In the genomic region with DNA sequence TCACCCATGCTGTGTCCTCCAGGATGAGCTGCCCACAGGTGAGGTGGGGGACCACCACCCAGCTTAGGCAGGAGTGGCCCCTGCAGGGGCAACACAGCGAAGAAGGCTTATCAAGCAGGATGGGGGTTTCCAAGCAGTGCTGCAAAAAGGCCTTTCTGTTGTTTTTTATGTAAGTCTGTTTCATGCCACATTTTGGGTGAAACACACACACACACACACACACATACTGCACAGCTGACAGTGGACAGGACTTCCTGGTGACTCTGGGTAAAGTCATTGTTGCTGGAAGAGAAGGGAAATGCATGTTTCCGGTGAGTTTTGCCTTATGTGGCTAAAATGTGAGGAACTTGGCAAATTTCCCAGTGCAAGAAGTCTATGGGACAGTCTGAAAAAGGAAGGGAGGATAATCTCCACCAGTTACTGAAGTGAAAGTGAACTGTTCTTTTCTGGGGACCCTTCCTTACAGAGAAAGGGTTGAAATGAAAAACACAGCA, we compare ENCODE assay signal across 9 cellular contexts.
A peak's percentile ranks its signal among the peaks of the same experiment; 100 is the strongest.
DNase-seq lines count a peak whose midpoint lies in the region; ATAC-seq, FAIRE-seq and TF ChIP-seq lines count a peak whose summit lies in the region.
"Had no signal": no experiment of that assay in that cellular context is flagged by ENCODE, and none has a peak within 500 bp of the region (broad histone marks: within the 10 kb centered on the region; RNA-seq: fewer than 3 reads in every experiment).

No MANE protein-coding gene starts in this region.

- H3K9me3 ChIP-seq in MM.1S (replicated peaks; ENCODE audit: insufficient read depth, low read length) (no peaks in the 10 kb centered on the region), ascending aorta (no peaks in the 10 kb centered on the region)

- H3K9me2 ChIP-seq in MM.1S (replicated peaks; ENCODE audit: insufficient read depth, low read length): no peaks in the 10 kb centered on the region

- H3K27ac Mint-ChIP-seq in stimulated activated memory B cell treated with anti-CD40 and anti-IgM and Interleukin-4, amounts not matched to agents 10 μg/mL and 1 μg/mL and 100 μg/mL, for 72 hours: peak overlapping the region; percentile 74

- no peak for TF ChIP-seq CTCF in MM.1S (IDR thresholded peaks at IDR 0.05; ENCODE audit: low read length)
- TF ChIP-seq CTCF in ascending aorta (IDR thresholded peaks at IDR 0.05): no peak

- H3K4me1 Mint-ChIP-seq in stimulated activated memory B cell treated with anti-CD40 and anti-IgM and Interleukin-4, amounts not matched to agents 10 μg/mL and 1 μg/mL and 100 μg/mL, for 72 hours: peaks cover 29% of the 10 kb centered on the region

- no peaks in the 10 kb centered on the region for H4K20me1 ChIP-seq in MM.1S (ENCODE audit: insufficient read depth, low read length)

- intact Hi-C loops in ascending aorta (cut with DNase I): no loop called here

- H3K4me3 ChIP-seq in ACC112 (ENCODE audit: low read depth, low read length): no peak overlapping the region
- H3K4me3 ChIP-seq in MM.1S (ENCODE audit: low read length): no peak overlapping the region
- H3K4me3 ChIP-seq in ascending aorta: no peak overlapping the region

- peak; percentile 87 for FAIRE-seq in GM18507 (lab: Jason Lieb, UNC)
- FAIRE-seq: colon had no signal

- peak overlapping the region; percentile 33; the same call in 1 of the 2 replicates for H3K9ac ChIP-seq in MM.1S (ENCODE audit: low read length)

- peaks cover 3% of the 10 kb centered on the region for H3K9me3 Mint-ChIP-seq in stimulated activated memory B cell treated with anti-CD40 and anti-IgM and Interleukin-4, amounts not matched to agents 10 μg/mL and 1 μg/mL and 100 μg/mL, for 72 hours

- peaks cover 6% of the 10 kb centered on the region for H3K36me3 Mint-ChIP-seq in stimulated activated memory B cell treated with anti-CD40 and anti-IgM and Interleukin-4, amounts not matched to agents 10 μg/mL and 1 μg/mL and 100 μg/mL, for 72 hours

- DNase-seq in GM18507 (ENCODE audit: extremely low spot score, insufficient read length, low read depth): no peak
- peak; percentile 81 for DNase-seq in MM.1S
- DNase-seq in ascending aorta (ENCODE audit: low spot score in 2 of 2): peak in 1 of 2 donors; percentile 53
- DNase-seq in hepatic stellate cell (ENCODE audit: low spot score): peak; percentile 66
- DNase-seq in activated T-cell treated with anti-CD3 and anti-CD28 coated beads, Interleukin-2, amount 50 U/mL, for 1 hour: no peak
- DNase-seq in NCI-H1105 treated with DMSO at 0.1 percent for 48 hours (lab: John Stamatoyannopoulos, UW): no peak

- H3K27ac ChIP-seq in ACC112 (ENCODE audit: low read depth, low read length) (peak overlapping the region; percentile 57), MM.1S (ENCODE audit: low read length) (peak overlapping the region; percentile 46; the same call in 1 of the 2 replicates), ascending aorta (peak overlapping the region; percentile 44 to 54)

- ATAC-seq in stimulated activated memory B cell treated with anti-CD40 and anti-IgM and Interleukin-4, amounts not matched to agents 10 μg/mL and 1 μg/mL and 100 μg/mL, for 72 hours: peak; percentile 56

- no peak overlapping the region for H3K4me3 Mint-ChIP-seq in stimulated activated memory B cell treated with anti-CD40 and anti-IgM and Interleukin-4, amounts not matched to agents 10 μg/mL and 1 μg/mL and 100 μg/mL, for 72 hours

- H2AFZ ChIP-seq in ACC112 (ENCODE audit: low read length, unreplicated experiment): peak overlapping the region; percentile 68
- H2AFZ ChIP-seq in MM.1S (ENCODE audit: low read length): peak overlapping the region; percentile 15; the same call in 1 of the 2 replicates

- peaks cover 12% of the 10 kb centered on the region for H3F3A ChIP-seq in MM.1S (ENCODE audit: insufficient read depth, low read length)

- H3K79me2 ChIP-seq in ACC112 (ENCODE audit: control insufficient read depth, insufficient read depth, low read length, unreplicated experiment): no peaks in the 10 kb centered on the region
- H3K79me2 ChIP-seq in MM.1S (ENCODE audit: low read length): no peaks in the 10 kb centered on the region

- no peaks in the 10 kb centered on the region for H3K27me3 Mint-ChIP-seq in stimulated activated memory B cell treated with anti-CD40 and anti-IgM and Interleukin-4, amounts not matched to agents 10 μg/mL and 1 μg/mL and 100 μg/mL, for 72 hours

- peak overlapping the region; percentile 72 for H3K4me2 ChIP-seq in MM.1S (ENCODE audit: low read depth, low read length)

- no peaks in the 10 kb centered on the region for H3K27me3 ChIP-seq in ACC112 (ENCODE audit: insufficient read depth, low read length)
- no peaks in the 10 kb centered on the region for H3K27me3 ChIP-seq in MM.1S (replicated peaks; ENCODE audit: insufficient read depth, low read length)
- no peaks in the 10 kb centered on the region for H3K27me3 ChIP-seq in ascending aorta

- no peaks in the 10 kb centered on the region for H3K36me3 ChIP-seq in ACC112 (ENCODE audit: insufficient read depth, low read length)
- H3K36me3 ChIP-seq in MM.1S (replicated peaks; ENCODE audit: insufficient read depth, low read length): no peaks in the 10 kb centered on the region
- no peaks in the 10 kb centered on the region for H3K36me3 ChIP-seq in ascending aorta

- H3K4me1 ChIP-seq in ACC112 (ENCODE audit: control insufficient read depth, insufficient read depth, low read length, unreplicated experiment) (peaks cover 11% of the 10 kb centered on the region), MM.1S (ENCODE audit: low read length) (peaks cover 12% of the 10 kb centered on the region), ascending aorta (peaks cover 0 to 7% of the 10 kb centered on the region in 2 donors)

Comparison
In these comparisons a context has a peak if more than half of its experiments do, and no peak if none do; other contexts are left out.
1. DNase-seq: peak in MM.1S (single experiment) and hepatic stellate cell (single experiment); none in GM18507 (single experiment), activated T-cell treated with anti-CD3 and anti-CD28 coated beads, Interleukin-2, amount 50 U/mL, for 1 hour (single experiment) and NCI-H1105 treated with DMSO at 0.1 percent for 48 hours (single experiment).
2. Peak in every context shown above with its lines, with median percentiles within 50 percentile points of each other: H3K27ac ChIP-seq.